In the genomic region with DNA sequence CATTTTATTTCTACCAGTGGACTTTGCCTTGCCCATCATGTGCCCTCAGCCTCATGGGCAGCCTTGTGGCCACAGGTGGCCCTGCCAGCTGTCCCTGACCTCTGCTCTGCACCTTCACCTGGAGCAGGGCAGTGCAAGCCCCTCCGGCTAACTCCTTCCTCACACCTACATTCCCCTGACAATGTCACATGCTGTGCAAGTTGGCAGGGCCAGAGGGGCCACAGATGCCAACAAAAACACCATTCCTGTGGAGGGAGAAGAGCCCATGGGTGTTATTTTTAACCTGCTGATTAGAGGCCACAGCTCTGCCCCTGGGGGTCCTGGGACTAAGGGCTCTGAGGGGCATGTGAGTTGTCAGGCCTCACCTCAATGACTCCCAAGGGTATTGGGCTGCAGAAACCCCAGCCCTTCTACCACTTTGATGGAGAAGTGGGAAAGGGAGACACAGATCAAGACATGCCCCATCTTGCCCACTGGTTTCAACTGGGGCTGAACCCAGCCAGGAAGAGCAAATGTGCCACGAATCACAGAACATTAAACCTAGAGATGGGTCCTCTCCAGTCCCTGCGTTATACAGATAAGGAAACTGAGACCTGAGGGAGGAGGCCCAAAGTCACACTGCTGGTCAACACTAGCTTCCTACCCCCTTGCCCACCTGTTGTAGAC, we compare ENCODE assay signal across 1 cellular context.
TF ChIP-seq lines count a peak whose summit lies in the region.

No MANE protein-coding gene starts in this region.

TF ChIP-seq in GM12878, 131 proteins besides CTCF, POLR2A, EP300 and RAD21:
- no peak for TF ChIP-seq CHD4 (IDR thresholded peaks at IDR 0.05)
- no peak for TF ChIP-seq BRCA1 (IDR thresholded peaks at IDR 0.05; ENCODE audit: low read depth, low read length)
- TF ChIP-seq USF1 (IDR thresholded peaks at IDR 0.05; ENCODE audit: borderline replicate concordance, extremely low read length, insufficient read depth, low read depth, low read length): no peak
- TF ChIP-seq MTA2 (IDR thresholded peaks at IDR 0.05; ENCODE audit: low read depth): peak; percentile 25; the same call in 1 of the 2 replicates
- no peak for TF ChIP-seq CBX3 (IDR thresholded peaks at IDR 0.05; ENCODE audit: borderline replicate concordance, low read depth)
- TF ChIP-seq JUND (IDR thresholded peaks at IDR 0.05; ENCODE audit: low read depth, low read length): no peak
- TF ChIP-seq, protein P1, sequence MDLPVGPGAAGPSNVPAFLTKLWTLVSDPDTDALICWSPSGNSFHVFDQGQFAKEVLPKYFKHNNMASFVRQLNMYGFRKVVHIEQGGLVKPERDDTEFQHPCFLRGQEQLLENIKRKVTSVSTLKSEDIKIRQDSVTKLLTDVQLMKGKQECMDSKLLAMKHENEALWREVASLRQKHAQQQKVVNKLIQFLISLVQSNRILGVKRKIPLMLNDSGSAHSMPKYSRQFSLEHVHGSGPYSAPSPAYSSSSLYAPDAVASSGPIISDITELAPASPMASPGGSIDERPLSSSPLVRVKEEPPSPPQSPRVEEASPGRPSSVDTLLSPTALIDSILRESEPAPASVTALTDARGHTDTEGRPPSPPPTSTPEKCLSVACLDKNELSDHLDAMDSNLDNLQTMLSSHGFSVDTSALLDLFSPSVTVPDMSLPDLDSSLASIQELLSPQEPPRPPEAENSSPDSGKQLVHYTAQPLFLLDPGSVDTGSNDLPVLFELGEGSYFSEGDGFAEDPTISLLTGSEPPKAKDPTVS (IDR thresholded peaks at IDR 0.05; ENCODE audit: low read depth, low read length): no peak
- no peak for TF ChIP-seq MTA3 (IDR thresholded peaks at IDR 0.05; ENCODE audit: borderline replicate concordance, low read length)
- TF ChIP-seq IKZF2 (IDR thresholded peaks at IDR 0.05): peak in 1 of 2 experiments; percentile 18; a peak in 1 of 4 replicates
- TF ChIP-seq JUNB (IDR thresholded peaks at IDR 0.05): no peak
- TF ChIP-seq, protein P2, sequence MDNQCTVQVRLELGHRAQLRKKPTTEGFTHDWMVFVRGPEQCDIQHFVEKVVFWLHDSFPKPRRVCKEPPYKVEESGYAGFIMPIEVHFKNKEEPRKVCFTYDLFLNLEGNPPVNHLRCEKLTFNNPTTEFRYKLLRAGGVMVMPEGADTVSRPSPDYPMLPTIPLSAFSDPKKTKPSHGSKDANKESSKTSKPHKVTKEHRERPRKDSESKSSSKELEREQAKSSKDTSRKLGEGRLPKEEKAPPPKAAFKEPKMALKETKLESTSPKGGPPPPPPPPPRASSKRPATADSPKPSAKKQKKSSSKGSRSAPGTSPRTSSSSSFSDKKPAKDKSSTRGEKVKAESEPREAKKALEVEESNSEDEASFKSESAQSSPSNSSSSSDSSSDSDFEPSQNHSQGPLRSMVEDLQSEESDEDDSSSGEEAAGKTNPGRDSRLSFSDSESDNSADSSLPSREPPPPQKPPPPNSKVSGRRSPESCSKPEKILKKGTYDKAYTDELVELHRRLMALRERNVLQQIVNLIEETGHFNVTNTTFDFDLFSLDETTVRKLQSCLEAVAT (IDR thresholded peaks at IDR 0.05): no peak
- no peak for TF ChIP-seq CHD2 (IDR thresholded peaks at IDR 0.05; ENCODE audit: borderline replicate concordance, low read depth, low read length)
- TF ChIP-seq TCF12 (IDR thresholded peaks at IDR 0.05; ENCODE audit: low read depth, low read length): no peak
- no peak for TF ChIP-seq MYB (IDR thresholded peaks at IDR 0.05; ENCODE audit: borderline replicate concordance, low read depth, low read length)
- TF ChIP-seq KAT2A (conservative IDR thresholded peaks at IDR 0.05; ENCODE audit: control insufficient read depth, low read depth, low read length): no peak
- TF ChIP-seq CEBPZ (IDR thresholded peaks at IDR 0.05; ENCODE audit: low read depth, low read length): no peak
- no peak for TF ChIP-seq BACH1 (IDR thresholded peaks at IDR 0.05; ENCODE audit: borderline replicate concordance)
- TF ChIP-seq TBL1XR1 (IDR thresholded peaks at IDR 0.05; ENCODE audit: low read depth, low read length): no peak
- no peak for TF ChIP-seq MYC (IDR thresholded peaks at IDR 0.05; ENCODE audit: insufficient read depth, insufficient read length, insufficient replicate concordance, low read length, severe bottlenecking)
- TF ChIP-seq PKNOX1 (IDR thresholded peaks at IDR 0.05): no peak
- 0 out of 2 replicates have a peak, but pooled peaks have one; percentile 15 for TF ChIP-seq GATAD2B (conservative IDR thresholded peaks at IDR 0.05; ENCODE audit: low read depth)
- TF ChIP-seq FOS (IDR thresholded peaks at IDR 0.05; ENCODE audit: borderline replicate concordance, extremely low read depth, insufficient read length): no peak
- peak; percentile 59 for TF ChIP-seq MEF2B (IDR thresholded peaks at IDR 0.05; ENCODE audit: partially characterized antibody, poor library complexity, severe bottlenecking)
- no peak for TF ChIP-seq ASH2L (IDR thresholded peaks at IDR 0.05; ENCODE audit: borderline replicate concordance, low read depth)
- TF ChIP-seq, protein P3, sequence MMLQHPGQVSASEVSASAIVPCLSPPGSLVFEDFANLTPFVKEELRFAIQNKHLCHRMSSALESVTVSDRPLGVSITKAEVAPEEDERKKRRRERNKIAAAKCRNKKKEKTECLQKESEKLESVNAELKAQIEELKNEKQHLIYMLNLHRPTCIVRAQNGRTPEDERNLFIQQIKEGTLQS (IDR thresholded peaks at IDR 0.05; ENCODE audit: borderline replicate concordance, extremely low read depth, low read depth, low read length): no peak
- no peak for TF ChIP-seq SUZ12 (IDR thresholded peaks at IDR 0.05; ENCODE audit: unreplicated experiment)
- no peak for TF ChIP-seq TCF7 (IDR thresholded peaks at IDR 0.05; ENCODE audit: borderline replicate concordance)
- TF ChIP-seq ATF2 (IDR thresholded peaks at IDR 0.05; ENCODE audit: low read length): no peak
- no peak for TF ChIP-seq HDGF (IDR thresholded peaks at IDR 0.05)
- TF ChIP-seq BHLHE40 (IDR thresholded peaks at IDR 0.05; ENCODE audit: borderline replicate concordance in 1 of 2, low read depth in 2 of 2, low read length in 1 of 2): 0 out of 4 replicates have a peak, but pooled peaks of 1 of the 2 experiments have one; percentile 13
- no peak for TF ChIP-seq RCOR1 (conservative IDR thresholded peaks at IDR 0.05; ENCODE audit: low read depth, low read length)
- no peak for TF ChIP-seq POLR2AphosphoS2 (IDR thresholded peaks at IDR 0.05; ENCODE audit: low read depth, low read length)
- no peak for TF ChIP-seq ZBTB33 (IDR thresholded peaks at IDR 0.05)
- TF ChIP-seq ZBED1 (IDR thresholded peaks at IDR 0.05; ENCODE audit: borderline replicate concordance): no peak
- no peak for TF ChIP-seq CHD1 (IDR thresholded peaks at IDR 0.05; ENCODE audit: low read depth, low read length)
- no peak for TF ChIP-seq ZNF24 (IDR thresholded peaks at IDR 0.05)
- no peak for TF ChIP-seq CBFB (IDR thresholded peaks at IDR 0.05; ENCODE audit: low read depth)
